1 cellular context compared by ENCODE assay signal in the genomic region with DNA sequence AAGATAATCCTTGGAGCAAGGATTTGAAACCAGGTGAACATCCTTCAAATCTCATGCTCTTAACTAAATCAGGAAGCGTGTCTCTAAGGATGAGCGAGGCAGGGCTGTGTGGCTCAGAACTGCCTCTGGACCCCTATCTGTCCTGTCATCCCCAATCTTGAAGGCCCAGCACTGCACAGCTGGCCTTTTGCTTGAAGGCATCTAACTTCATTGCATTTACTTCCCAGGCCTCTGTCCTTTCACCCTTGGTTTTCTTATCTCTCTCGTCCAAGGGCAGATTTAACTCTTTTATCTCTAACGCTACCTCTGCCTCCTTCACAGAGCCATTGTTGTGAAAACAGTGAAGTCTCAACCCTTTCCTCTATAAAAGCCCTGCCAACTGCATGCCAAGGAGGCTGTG.
TF ChIP-seq lines count a peak whose summit lies in the region.

No MANE protein-coding gene starts in this region.

TF ChIP-seq in SK-N-SH treated with all-trans-retinoic acid at 6 μM for 48 hours, 23 proteins besides CTCF, POLR2A, EP300 and RAD21 (continued from another document):
- TF ChIP-seq, protein P1, sequence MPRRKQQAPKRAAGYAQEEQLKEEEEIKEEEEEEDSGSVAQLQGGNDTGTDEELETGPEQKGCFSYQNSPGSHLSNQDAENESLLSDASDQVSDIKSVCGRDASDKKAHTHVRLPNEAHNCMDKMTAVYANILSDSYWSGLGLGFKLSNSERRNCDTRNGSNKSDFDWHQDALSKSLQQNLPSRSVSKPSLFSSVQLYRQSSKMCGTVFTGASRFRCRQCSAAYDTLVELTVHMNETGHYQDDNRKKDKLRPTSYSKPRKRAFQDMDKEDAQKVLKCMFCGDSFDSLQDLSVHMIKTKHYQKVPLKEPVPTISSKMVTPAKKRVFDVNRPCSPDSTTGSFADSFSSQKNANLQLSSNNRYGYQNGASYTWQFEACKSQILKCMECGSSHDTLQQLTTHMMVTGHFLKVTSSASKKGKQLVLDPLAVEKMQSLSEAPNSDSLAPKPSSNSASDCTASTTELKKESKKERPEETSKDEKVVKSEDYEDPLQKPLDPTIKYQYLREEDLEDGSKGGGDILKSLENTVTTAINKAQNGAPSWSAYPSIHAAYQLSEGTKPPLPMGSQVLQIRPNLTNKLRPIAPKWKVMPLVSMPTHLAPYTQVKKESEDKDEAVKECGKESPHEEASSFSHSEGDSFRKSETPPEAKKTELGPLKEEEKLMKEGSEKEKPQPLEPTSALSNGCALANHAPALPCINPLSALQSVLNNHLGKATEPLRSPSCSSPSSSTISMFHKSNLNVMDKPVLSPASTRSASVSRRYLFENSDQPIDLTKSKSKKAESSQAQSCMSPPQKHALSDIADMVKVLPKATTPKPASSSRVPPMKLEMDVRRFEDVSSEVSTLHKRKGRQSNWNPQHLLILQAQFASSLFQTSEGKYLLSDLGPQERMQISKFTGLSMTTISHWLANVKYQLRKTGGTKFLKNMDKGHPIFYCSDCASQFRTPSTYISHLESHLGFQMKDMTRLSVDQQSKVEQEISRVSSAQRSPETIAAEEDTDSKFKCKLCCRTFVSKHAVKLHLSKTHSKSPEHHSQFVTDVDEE (CRISPR knock-in tag; IDR thresholded peaks at IDR 0.05), result no peak
- TF ChIP-seq, protein P2, sequence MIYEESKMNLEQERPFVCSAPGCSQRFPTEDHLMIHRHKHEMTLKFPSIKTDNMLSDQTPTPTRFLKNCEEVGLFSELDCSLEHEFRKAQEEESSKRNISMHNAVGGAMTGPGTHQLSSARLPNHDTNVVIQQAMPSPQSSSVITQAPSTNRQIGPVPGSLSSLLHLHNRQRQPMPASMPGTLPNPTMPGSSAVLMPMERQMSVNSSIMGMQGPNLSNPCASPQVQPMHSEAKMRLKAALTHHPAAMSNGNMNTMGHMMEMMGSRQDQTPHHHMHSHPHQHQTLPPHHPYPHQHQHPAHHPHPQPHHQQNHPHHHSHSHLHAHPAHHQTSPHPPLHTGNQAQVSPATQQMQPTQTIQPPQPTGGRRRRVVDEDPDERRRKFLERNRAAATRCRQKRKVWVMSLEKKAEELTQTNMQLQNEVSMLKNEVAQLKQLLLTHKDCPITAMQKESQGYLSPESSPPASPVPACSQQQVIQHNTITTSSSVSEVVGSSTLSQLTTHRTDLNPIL (CRISPR knock-in tag; IDR thresholded peaks at IDR 0.05; ENCODE audit: low read depth), result no peak
- TF ChIP-seq PPARA (CRISPR knock-in tag; IDR thresholded peaks at IDR 0.05; ENCODE audit: borderline replicate concordance) (no peak), TCF4 (CRISPR knock-in tag; IDR thresholded peaks at IDR 0.05; ENCODE audit: borderline replicate concordance) (no peak), ZNF70 (CRISPR knock-in tag; IDR thresholded peaks at IDR 0.05) (no peak), CSDC2 (CRISPR knock-in tag; IDR thresholded peaks at IDR 0.05) (no peak), ZFP30 (CRISPR knock-in tag; IDR thresholded peaks at IDR 0.05) (no peak), ESRRG (CRISPR knock-in tag; IDR thresholded peaks at IDR 0.05) (no peak), RARB (CRISPR knock-in tag; IDR thresholded peaks at IDR 0.05) (no peak), ZFP3 (CRISPR knock-in tag; IDR thresholded peaks at IDR 0.05) (no peak)
- TF ChIP-seq, protein P3, sequence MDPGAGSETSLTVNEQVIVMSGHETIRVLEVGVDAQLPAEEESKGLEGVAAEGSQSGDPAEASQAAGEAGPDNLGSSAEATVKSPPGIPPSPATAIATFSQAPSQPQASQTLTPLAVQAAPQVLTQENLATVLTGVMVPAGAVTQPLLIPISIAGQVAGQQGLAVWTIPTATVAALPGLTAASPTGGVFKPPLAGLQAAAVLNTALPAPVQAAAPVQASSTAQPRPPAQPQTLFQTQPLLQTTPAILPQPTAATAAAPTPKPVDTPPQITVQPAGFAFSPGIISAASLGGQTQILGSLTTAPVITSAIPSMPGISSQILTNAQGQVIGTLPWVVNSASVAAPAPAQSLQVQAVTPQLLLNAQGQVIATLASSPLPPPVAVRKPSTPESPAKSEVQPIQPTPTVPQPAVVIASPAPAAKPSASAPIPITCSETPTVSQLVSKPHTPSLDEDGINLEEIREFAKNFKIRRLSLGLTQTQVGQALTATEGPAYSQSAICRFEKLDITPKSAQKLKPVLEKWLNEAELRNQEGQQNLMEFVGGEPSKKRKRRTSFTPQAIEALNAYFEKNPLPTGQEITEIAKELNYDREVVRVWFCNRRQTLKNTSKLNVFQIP (CRISPR knock-in tag; IDR thresholded peaks at IDR 0.05; ENCODE audit: borderline replicate concordance, low read depth), result no peak
